ENCODE assay signal across 8 cellular contexts in the genomic region with DNA sequence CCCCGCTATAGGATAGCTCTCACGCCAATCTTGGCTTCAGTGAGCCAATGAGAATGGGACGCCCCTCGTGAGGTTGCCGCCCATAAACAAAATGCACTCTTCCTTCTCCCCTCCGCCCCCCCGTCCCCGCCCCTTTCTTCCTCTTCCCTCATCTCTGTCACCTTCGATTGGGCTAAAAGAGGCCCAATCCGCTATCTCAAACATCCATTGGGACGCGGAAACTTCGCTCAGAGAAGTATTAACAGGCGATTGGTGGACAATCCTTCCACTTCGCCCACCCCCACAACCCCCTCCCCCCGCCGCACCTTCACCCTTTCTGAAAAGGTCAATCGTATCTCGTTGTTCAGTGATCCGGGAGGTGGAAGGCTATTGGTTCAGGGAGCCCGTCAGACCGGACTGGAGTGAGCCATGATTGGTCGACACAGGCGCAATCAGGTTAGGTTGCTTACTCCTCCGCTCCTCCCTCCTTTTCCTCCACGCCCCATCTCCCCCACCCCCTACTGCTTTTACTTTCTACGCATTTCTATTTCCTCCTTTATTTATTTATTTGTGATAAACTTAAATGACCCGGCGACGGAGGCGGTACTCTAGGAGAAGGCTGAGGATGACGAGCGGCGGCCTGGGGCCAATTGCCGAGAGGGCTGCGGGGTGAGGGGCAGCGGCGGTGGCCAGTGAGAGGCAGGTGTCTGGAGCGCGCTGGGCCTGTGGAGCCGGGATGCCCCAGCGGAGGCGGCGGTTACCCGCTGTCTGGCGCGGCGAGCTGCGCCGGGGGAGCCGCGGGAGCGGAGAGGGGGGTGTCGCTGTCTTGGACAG. TPM values are rescaled to one million over a fixed set of nuclear protein-coding genes. Genes with fewer than 3 reads are reported as not detected.
DNase-seq lines count a peak whose midpoint lies in the region; ATAC-seq and TF ChIP-seq lines count a peak whose summit lies in the region.

No MANE protein-coding gene starts in this region.

- H3K4me1 Mint-ChIP-seq in natural killer cell treated with Interleukin-12 subunit alpha and Interleukin-12 subunit beta and Interleukin-15 and Interleukin-18, amount 100 ng/mL, for 72 hours (ENCODE audit: low read depth in 2 of 2) = peaks cover 11 to 15% of the 10 kb centered on the region in 2 donors

- DNase-seq in ELR (ENCODE audit: low read depth) (peak; percentile 100), H7 (peak; percentile 88), SHP77 (lab: John Stamatoyannopoulos, UW) (peak; percentile 100), activated gamma-delta T cell (lab: John Stamatoyannopoulos, UW) (peak; percentile 88), fibroblast of the aortic adventitia (ENCODE audit: low read depth) (peak; percentile 100)
- peak; percentile 97 for DNase-seq in natural killer cell treated with Interleukin-12 subunit alpha and Interleukin-12 subunit beta and Interleukin-15 and Interleukin-18, amount 100 ng/mL, for 72 hours (ENCODE audit: low spot score)
- peak; percentile 100 for DNase-seq in stimulated activated naive CD4-positive, alpha-beta T cell treated with Interleukin-2 at 50 U/mL for 16 hours (lab: John Stamatoyannopoulos, UW)

- H3K27me3 ChIP-seq in H7 (ENCODE audit: control insufficient read depth, insufficient read depth, low read length) = no peaks in the 10 kb centered on the region
- H3K27me3 ChIP-seq in Loucy (ENCODE audit: insufficient read depth, low read length, poor library complexity, severe bottlenecking) = no peaks in the 10 kb centered on the region

- peak overlapping the region; percentile 71 to 89 for H3K27ac Mint-ChIP-seq in natural killer cell treated with Interleukin-12 subunit alpha and Interleukin-12 subunit beta and Interleukin-15 and Interleukin-18, amount 100 ng/mL, for 72 hours

- peak overlapping the region; percentile 100 for H3K4me2 ChIP-seq in Loucy (ENCODE audit: low read depth, low read length, poor library complexity, severe bottlenecking)

- TF ChIP-seq CTCF in Loucy (conservative IDR thresholded peaks at IDR 0.05; ENCODE audit: low read length) (no peak), fibroblast of the aortic adventitia (IDR thresholded peaks at IDR 0.05; ENCODE audit: insufficient read depth, low read length) (no peak)

- H3K9ac ChIP-seq in Loucy (ENCODE audit: low read depth, low read length, poor library complexity, severe bottlenecking) = peak overlapping the region; percentile 98

- peaks cover 46% of the 10 kb centered on the region for H3K79me2 ChIP-seq in Loucy (ENCODE audit: insufficient read depth, low read length)

- H3K36me3 ChIP-seq in H7 (replicated peaks; ENCODE audit: control insufficient read depth, insufficient read depth, low read length) = no peaks in the 10 kb centered on the region
- no peaks in the 10 kb centered on the region for H3K36me3 ChIP-seq in Loucy (ENCODE audit: insufficient read depth, low read length)

- peak overlapping the region; percentile 85 for H3K4me3 Mint-ChIP-seq in natural killer cell treated with Interleukin-12 subunit alpha and Interleukin-12 subunit beta and Interleukin-15 and Interleukin-18, amount 100 ng/mL, for 72 hours

- peak overlapping the region; percentile 82 for H2AFZ ChIP-seq in Loucy (ENCODE audit: low read length)

- H3K9me3 Mint-ChIP-seq in natural killer cell treated with Interleukin-12 subunit alpha and Interleukin-12 subunit beta and Interleukin-15 and Interleukin-18, amount 100 ng/mL, for 72 hours = no peaks in the 10 kb centered on the region

- H3K36me3 Mint-ChIP-seq in natural killer cell treated with Interleukin-12 subunit alpha and Interleukin-12 subunit beta and Interleukin-15 and Interleukin-18, amount 100 ng/mL, for 72 hours = peaks cover 4% of the 10 kb centered on the region

- peaks cover 15% of the 10 kb centered on the region for H4K20me1 ChIP-seq in Loucy (ENCODE audit: insufficient read depth, low read length, poor library complexity, severe bottlenecking)

- no peaks in the 10 kb centered on the region for H3F3A ChIP-seq in Loucy (ENCODE audit: low read depth)

- peak overlapping the region; percentile 80 for H3K4me3 ChIP-seq in H7 (ENCODE audit: insufficient read depth, low read depth, low read length)
- peak overlapping the region; percentile 98 for H3K4me3 ChIP-seq in Loucy (ENCODE audit: low read length, poor library complexity, severe bottlenecking)
- H3K4me3 ChIP-seq in fibroblast of the aortic adventitia (ENCODE audit: low read depth, low read length) = peak overlapping the region; percentile 75

- no peaks in the 10 kb centered on the region for H3K9me3 ChIP-seq in Loucy (ENCODE audit: insufficient read depth, low read depth, low read length)

- H3K9me2 ChIP-seq in Loucy (replicated peaks; ENCODE audit: low read depth, low read length) = no peaks in the 10 kb centered on the region

- H3K4me1 ChIP-seq in Loucy (ENCODE audit: insufficient read depth, low read length, poor library complexity, severe bottlenecking) = peaks cover 40% of the 10 kb centered on the region

- ATAC-seq in natural killer cell treated with Interleukin-12 subunit alpha and Interleukin-12 subunit beta and Interleukin-15 and Interleukin-18, amount 100 ng/mL, for 72 hours = peak; percentile 90 to 92

- H3K27me3 Mint-ChIP-seq in natural killer cell treated with Interleukin-12 subunit alpha and Interleukin-12 subunit beta and Interleukin-15 and Interleukin-18, amount 100 ng/mL, for 72 hours = no peaks in the 10 kb centered on the region

RNA-seq across cellular contexts. Expression of gene ZBTB20, which starts 0.4 kb away (rescaled TPM):
- total RNA-seq in H7 (2014; rRNA removed; shearing (Covaris generic)) = 0.62 and 0.96 TPM in 2 replicates
- total RNA-seq in fibroblast of the aortic adventitia (ENCODE audit: low replicate concordance) = 35.7 and 47.2 TPM in 2 replicates
- 10 to 100 TPM in 1 of 2 donors, 1 to 10 TPM in 1; 8.7 to 14.2 TPM for total RNA-seq in natural killer cell treated with Interleukin-12 subunit alpha and Interleukin-12 subunit beta and Interleukin-15 and Interleukin-18, amount 100 ng/mL, for 72 hours

Comparison
In these comparisons a context has a peak if more than half of its experiments do, and no peak if none do; other contexts are left out.
1. Peak in every context shown above with its lines: DNase-seq, ATAC-seq and H3K4me3 ChIP-seq.